Comparison of ENCODE assay signal across 8 cellular contexts in the genomic region with DNA sequence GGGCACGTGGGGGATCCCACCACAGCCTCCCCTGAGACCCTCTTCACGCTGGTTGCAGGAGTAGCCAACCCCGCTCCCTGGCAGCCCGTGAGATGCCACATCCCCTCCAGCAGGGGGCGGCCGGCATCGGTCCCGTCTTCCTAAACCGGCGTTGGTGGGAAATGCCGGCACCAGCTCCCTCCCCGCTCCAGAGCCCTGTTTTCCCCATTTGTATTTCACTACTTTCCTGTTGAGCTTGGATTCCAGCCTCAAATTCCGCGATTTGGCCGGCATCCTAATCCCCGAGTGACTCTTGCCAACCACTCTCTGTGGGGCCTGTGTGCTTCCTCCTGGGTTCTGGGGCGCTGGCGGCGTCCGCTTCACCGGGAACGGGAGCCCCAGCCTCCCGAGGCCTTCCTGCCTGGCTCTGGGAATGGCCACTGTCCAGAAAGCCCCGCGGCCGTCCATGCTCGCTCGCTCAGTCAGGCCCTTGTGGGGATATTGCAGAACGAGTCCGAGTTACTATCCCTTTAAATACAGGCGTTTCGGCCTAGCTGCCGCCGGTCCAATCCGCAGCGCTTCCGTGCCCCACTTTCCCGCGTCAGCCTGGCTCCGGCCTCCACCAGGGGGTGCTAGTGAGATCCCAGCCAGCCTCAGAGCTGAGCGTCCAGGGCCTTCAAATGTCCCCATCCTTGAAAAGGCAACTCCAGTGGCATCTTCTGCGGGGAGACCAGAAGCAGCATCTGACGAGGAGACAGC. TPM values are rescaled to one million over a fixed set of nuclear protein-coding genes. Genes with fewer than 3 reads are reported as not detected.
DNase-seq lines count a peak whose midpoint lies in the region; ATAC-seq and TF ChIP-seq lines count a peak whose summit lies in the region.

No MANE protein-coding gene starts in this region.

- H3K27me3 ChIP-seq in Caco-2 (replicated peaks; ENCODE audit: control insufficient read depth, insufficient read depth, low read length) (no peaks in the 10 kb centered on the region), PC-3 (ENCODE audit: low read length) (no peaks in the 10 kb centered on the region), esophagus (ENCODE audit: control insufficient read depth in 1 of 2, insufficient read depth in 2 of 2, low read length in 2 of 2) (no peaks in the 10 kb centered on the region), muscle layer of colon (ENCODE audit: control insufficient read depth in 1 of 2, insufficient read depth in 2 of 2, low read length in 2 of 2) (no peaks in the 10 kb centered on the region)

- no peaks in the 10 kb centered on the region for H3K36me3 Mint-ChIP-seq in Caco-2 (ENCODE audit: insufficient read depth, unreplicated experiment)
- no peaks in the 10 kb centered on the region for H3K36me3 Mint-ChIP-seq in activated T-cell treated with anti-CD3 and anti-CD28 coated beads, Interleukin-2, amount 50 U/mL, for 4 hours (ENCODE audit: insufficient read depth)

- peak overlapping the region; percentile 47 for H3K4me3 ChIP-seq in Caco-2 (ENCODE audit: low read depth, low read length)
- peak overlapping the region; percentile 89 for H3K4me3 ChIP-seq in PC-3 (ENCODE audit: low read length)
- peak overlapping the region; percentile 73 to 76 for H3K4me3 ChIP-seq in esophagus (ENCODE audit: low read depth in 1 of 2, low read length in 2 of 2)
- H3K4me3 ChIP-seq in muscle layer of colon (ENCODE audit: low read depth in 1 of 2, low read length in 2 of 2), result peak overlapping the region; percentile 92 to 94

- no TSS peak for BruUV-seq in Caco-2 (replicated peaks; lab: Mats Ljungman, UMichigan)
- TSS peak; percentile 50 for BruUV-seq in PC-3 (replicated peaks; lab: Mats Ljungman, UMichigan)

- peak; percentile 92 for ATAC-seq in PC-3
- ATAC-seq in activated T-cell treated with anti-CD3 and anti-CD28 coated beads, Interleukin-2, amount 50 U/mL, for 4 hours, result peak; percentile 96 to 98

- H3K27ac ChIP-seq in PC-3 (ENCODE audit: low read length) (peak overlapping the region; percentile 58), esophagus (ENCODE audit: low read depth in 2 of 2, low read length in 1 of 2) (peak overlapping the region; percentile 96 to 97), muscle layer of colon (ENCODE audit: low read depth, low read length) (peak overlapping the region; percentile 100)

- H3K9me3 ChIP-seq in Caco-2 (no peaks in the 10 kb centered on the region), PC-3 (ENCODE audit: low read length) (no peaks in the 10 kb centered on the region), esophagus (ENCODE audit: control insufficient read depth in 2 of 2, insufficient read depth in 1 of 2, low read depth in 1 of 2, low read length in 1 of 2) (no peaks in the 10 kb centered on the region), muscle layer of colon (ENCODE audit: low read length) (no peaks in the 10 kb centered on the region)

- H3K36me3 ChIP-seq in Caco-2 (ENCODE audit: control insufficient read depth, insufficient read depth, low read length), result no peaks in the 10 kb centered on the region
- H3K36me3 ChIP-seq in PC-3 (ENCODE audit: low read depth, low read length), result no peaks in the 10 kb centered on the region
- H3K36me3 ChIP-seq in esophagus (ENCODE audit: control insufficient read depth in 2 of 2, insufficient read depth in 2 of 2, low read length in 1 of 2), result no peaks in the 10 kb centered on the region
- H3K36me3 ChIP-seq in muscle layer of colon (ENCODE audit: insufficient read depth, low read length), result no peaks in the 10 kb centered on the region

- H3K9ac ChIP-seq in PC-3 (ENCODE audit: low read length) (peak overlapping the region; percentile 78), muscle layer of colon (ENCODE audit: low read length) (peak overlapping the region; percentile 77)

- H3K79me2 ChIP-seq in PC-3 (ENCODE audit: low read length), result no peaks in the 10 kb centered on the region

- peak overlapping the region; percentile 76 for H3K27ac Mint-ChIP-seq in Caco-2 (ENCODE audit: unreplicated experiment)

- H3K4me3 Mint-ChIP-seq in Caco-2 (ENCODE audit: unreplicated experiment), result peak overlapping the region; percentile 88
- H3K4me3 Mint-ChIP-seq in activated T-cell treated with anti-CD3 and anti-CD28 coated beads, Interleukin-2, amount 50 U/mL, for 4 hours, result peak overlapping the region; percentile 88

- peak overlapping the region; percentile 100 for H2AFZ ChIP-seq in PC-3 (ENCODE audit: low read length)

- peaks cover 5% of the 10 kb centered on the region for H3F3A ChIP-seq in PC-3 (ENCODE audit: low read length, unreplicated experiment)

- H3K4me2 ChIP-seq in PC-3 (ENCODE audit: low read length), result peak overlapping the region; percentile 99

- DNase-seq in Caco-2, result peak; percentile 87 to 93
- DNase-seq in GM20000 (ENCODE audit: low spot score), result peak; percentile 84
- DNase-seq in HT1080 (ENCODE audit: low read depth), result peak; percentile 82
- peak; percentile 92 for DNase-seq in PC-3
- peak; percentile 82 for DNase-seq in activated T-cell treated with anti-CD3 and anti-CD28 coated beads, Interleukin-2, amount 50 U/mL, for 4 hours
- DNase-seq in stimulated activated CD8-positive, alpha-beta memory T cell treated with anti-CD3 and anti-CD28 coated beads, Interleukin-4, amount 100 ng/mL, for 48 hours, result peak; percentile 95

- H4K20me1 ChIP-seq in PC-3 (ENCODE audit: low read length), result no peaks in the 10 kb centered on the region

- intact Hi-C loops in Caco-2 (cut with micrococcal nuclease; ENCODE audit: unreplicated experiment), result loop anchor here (1.0 to 5.0 kb wide), 3 partner anchors 33 to 222 kb away; no protein-coding TSS in a partner anchor
- intact Hi-C loops in PC-3 (cut with micrococcal nuclease), result loop anchor here (1.0 kb wide), 2 partner anchors 33 to 222 kb away; no protein-coding TSS in a partner anchor

- TF ChIP-seq CTCF in Caco-2 (IDR thresholded peaks at IDR 0.05; ENCODE audit: insufficient read depth in 1 of 2, low read depth in 1 of 2, low read length in 1 of 2, severe bottlenecking in 1 of 2, unreplicated experiment in 1 of 2) (peak; percentile 51 to 87), GM20000 (IDR thresholded peaks at IDR 0.05; ENCODE audit: extremely low read depth, missing control alignments) (peak; percentile 76), PC-3 (conservative IDR thresholded peaks at IDR 0.05; ENCODE audit: low read depth, low read length) (peak; percentile 66)

- peaks cover 7% of the 10 kb centered on the region for H3K27me3 Mint-ChIP-seq in Caco-2 (ENCODE audit: insufficient read depth, unreplicated experiment)
- peaks cover 19% of the 10 kb centered on the region for H3K27me3 Mint-ChIP-seq in activated T-cell treated with anti-CD3 and anti-CD28 coated beads, Interleukin-2, amount 50 U/mL, for 4 hours (ENCODE audit: low read depth)

- 1% methylated on average over 43 of the region's 43 CpGs for WGBS in esophagus, 2 donors

- peaks cover 5% of the 10 kb centered on the region for H3K9me3 Mint-ChIP-seq in Caco-2 (ENCODE audit: unreplicated experiment)
- no peaks in the 10 kb centered on the region for H3K9me3 Mint-ChIP-seq in activated T-cell treated with anti-CD3 and anti-CD28 coated beads, Interleukin-2, amount 50 U/mL, for 4 hours

- CTCF ChIA-PET in Caco-2 (lab: Charles Lee), result interaction anchor here (0.6 to 2.8 kb wide), 11 partner anchors 8 to 617 kb away, joined by 3 to 12 read pairs (median 7); partner anchors contain the start of genes ADAMTS17, ASB7, LINS1 and LYSMD4
- CTCF ChIA-PET in PC-3 (lab: Charles Lee), result interaction anchor here (0.6 to 2.5 kb wide), 10 partner anchors 8 to 371 kb away, joined by 3 to 17 read pairs (median 4); partner anchors contain the start of genes ADAMTS17, ASB7 and LINS1

- H3K9me2 ChIP-seq in PC-3 (replicated peaks; ENCODE audit: low read length), result no peaks in the 10 kb centered on the region

- POLR2A ChIA-PET in Caco-2 (lab: Charles Lee), result no interaction called here
- POLR2A ChIA-PET in PC-3 (lab: Charles Lee; ENCODE audit: unreplicated experiment), result no interaction called here

- H3K4me1 ChIP-seq in Caco-2 (no peaks in the 10 kb centered on the region), PC-3 (ENCODE audit: insufficient read depth, low read length) (peaks cover 35% of the 10 kb centered on the region), esophagus (ENCODE audit: control insufficient read depth in 2 of 2, insufficient read depth in 2 of 2, low read length in 1 of 2) (peaks cover 2 to 10% of the 10 kb centered on the region in 2 donors), muscle layer of colon (ENCODE audit: insufficient read depth, low read length) (peaks cover 9% of the 10 kb centered on the region)

- H3K4me1 Mint-ChIP-seq in Caco-2 (ENCODE audit: low read depth, unreplicated experiment), result no peaks in the 10 kb centered on the region
- H3K4me1 Mint-ChIP-seq in activated T-cell treated with anti-CD3 and anti-CD28 coated beads, Interleukin-2, amount 50 U/mL, for 4 hours (ENCODE audit: low read depth), result peaks cover 2% of the 10 kb centered on the region

RNA-seq across cellular contexts. Expression of gene ADAMTS17, which starts 8.1 kb away (rescaled TPM):
- 1.5 and 2.0 TPM in 2 replicates for total RNA-seq in Caco-2 (2022)
- total RNA-seq in HT1080 (2014; rRNA removed; shearing (Covaris generic)), result 0.05 TPM in 1 of 2 replicates, not detected in the other
- polyA plus RNA-seq in HT1080 (2015; cell fraction: cytosol; rRNA removed), result 0.21 TPM in 1 of 2 replicates, not detected in the other
- polyA plus RNA-seq in HT1080 (2015; cell fraction: nucleus; rRNA removed), result 0.07 TPM in 2 replicates
- total RNA-seq in PC-3 (2014; rRNA removed), result 5.5 and 6.9 TPM in 2 replicates
- total RNA-seq in activated T-cell treated with anti-CD3 and anti-CD28 coated beads, Interleukin-2, amount 50 U/mL, for 4 hours, result 1 to 10 TPM; 2.6 to 3.9 (median 3.2) TPM
- 1 to 10 TPM; 2.1 to 6.9 TPM for polyA plus RNA-seq in esophagus

Comparison
In these comparisons a context has a peak if more than half of its experiments do, and no peak if none do; other contexts are left out.
1. Peak in every context shown above with its lines: DNase-seq, ATAC-seq, H3K4me3 ChIP-seq and H3K27ac ChIP-seq.